In genomic region chr3:100144255-100144866, GRCh38 we compare ENCODE assay signal across 17 cellular contexts.
DNase-seq lines count a peak whose midpoint lies in the region; ATAC-seq and TF ChIP-seq lines count a peak whose summit lies in the region.
"Had no signal": no experiment of that assay in that cellular context is flagged by ENCODE, and none has a peak within 500 bp of the region (broad histone marks: within the 10 kb centered on the region; RNA-seq: fewer than 3 reads in every experiment).

No MANE protein-coding gene starts in this region.

- H2AFZ ChIP-seq in MM.1S (ENCODE audit: low read length), result no peak overlapping the region
- H2AFZ ChIP-seq: PC-9 had no signal

- DNase-seq in GM12865 (ENCODE audit: low read depth) (peak; percentile 14), MM.1S (no peak), AG08396 (ENCODE audit: low spot score) (no peak), NCI-H2171 treated with DMSO at 0.1 percent for 48 hours (lab: John Stamatoyannopoulos, UW) (no peak), NCI-H748 (lab: John Stamatoyannopoulos, UW; ENCODE audit: unreplicated experiment) (no peak)
- DNase-seq in effector memory CD4-positive, alpha-beta T cell, result no peak
- DNase-seq: activated gamma-delta T cell treated with Interleukin-2 at 50 U/mL for 16 hours; CD8-positive, alpha-beta memory T cell; colonic mucosa; left lung; NCI-H1417; PC-9; stimulated activated CD4-positive, alpha-beta T cell treated with anti-CD3 and anti-CD28 coated beads, Interleukin-4, amount 100 ng/mL, for 4 hours; thyroid gland had no signal

- H3K9me2 ChIP-seq in MM.1S (replicated peaks; ENCODE audit: insufficient read depth, low read length), result no peaks in the 10 kb centered on the region

- H3K4me3 ChIP-seq in GM12865 (ENCODE audit: low read depth, low read length) (no peak overlapping the region), MM.1S (ENCODE audit: low read length) (no peak overlapping the region)
- no peak overlapping the region for H3K4me3 ChIP-seq in effector memory CD4-positive, alpha-beta T cell (ENCODE audit: insufficient read depth, low read depth, low read length, poor library complexity, severe bottlenecking)
- H3K4me3 ChIP-seq: colonic mucosa, left lung, PC-9, thyroid gland had no signal

- H3F3A ChIP-seq in MM.1S (ENCODE audit: insufficient read depth, low read length), result no peaks in the 10 kb centered on the region

- TF ChIP-seq CTCF in GM12865 (IDR thresholded peaks at IDR 0.05; ENCODE audit: insufficient read depth, low read depth, low read length, missing control alignments), result no peak
- TF ChIP-seq CTCF in MM.1S (IDR thresholded peaks at IDR 0.05; ENCODE audit: low read length), result peak; percentile 7; the same call in 1 of the 2 replicates

- no peaks in the 10 kb centered on the region for H3K27me3 ChIP-seq in MM.1S (replicated peaks; ENCODE audit: insufficient read depth, low read length)
- no peaks in the 10 kb centered on the region for H3K27me3 ChIP-seq in effector memory CD4-positive, alpha-beta T cell (replicated peaks; ENCODE audit: control insufficient read depth, insufficient read depth, low read length, poor library complexity, severe bottlenecking)
- H3K27me3 ChIP-seq: colonic mucosa, left lung, thyroid gland had no signal

- no peaks in the 10 kb centered on the region for H4K20me1 ChIP-seq in MM.1S (ENCODE audit: insufficient read depth, low read length)

- no peaks in the 10 kb centered on the region for H3K36me3 ChIP-seq in MM.1S (replicated peaks; ENCODE audit: insufficient read depth, low read length)
- H3K36me3 ChIP-seq in effector memory CD4-positive, alpha-beta T cell (ENCODE audit: control insufficient read depth, insufficient read depth, low read length), result no peaks in the 10 kb centered on the region
- H3K36me3 ChIP-seq: colonic mucosa, left lung, thyroid gland had no signal

- peak; percentile 93 for ATAC-seq in GM18870 (IDR thresholded peaks at IDR 0.05; ENCODE audit: unreplicated experiment)
- ATAC-seq in HG02759 (IDR thresholded peaks at IDR 0.05; ENCODE audit: unreplicated experiment), result peak; percentile 88
- ATAC-seq: left lung had no signal

- no peak overlapping the region for H3K9ac ChIP-seq in MM.1S (ENCODE audit: low read length)

- no peaks in the 10 kb centered on the region for H3K9me3 ChIP-seq in MM.1S (replicated peaks; ENCODE audit: insufficient read depth, low read length)
- no peaks in the 10 kb centered on the region for H3K9me3 ChIP-seq in effector memory CD4-positive, alpha-beta T cell (ENCODE audit: control insufficient read depth, low read length)
- H3K9me3 ChIP-seq: colonic mucosa, thyroid gland had no signal

- no peak overlapping the region for H3K4me2 ChIP-seq in MM.1S (ENCODE audit: low read depth, low read length)
- H3K4me2 ChIP-seq: PC-9 had no signal

- H3K79me2 ChIP-seq in MM.1S (ENCODE audit: low read length), result no peaks in the 10 kb centered on the region

- H3K4me1 ChIP-seq in MM.1S (ENCODE audit: low read length), result no peaks in the 10 kb centered on the region
- H3K4me1 ChIP-seq in effector memory CD4-positive, alpha-beta T cell (ENCODE audit: control insufficient read depth, insufficient read depth, low read length, poor library complexity, severe bottlenecking), result no peaks in the 10 kb centered on the region
- H3K4me1 ChIP-seq: colonic mucosa, left lung had no signal

- no peak overlapping the region for H3K27ac ChIP-seq in MM.1S (ENCODE audit: low read length)
- no peak overlapping the region for H3K27ac ChIP-seq in effector memory CD4-positive, alpha-beta T cell (ENCODE audit: insufficient read depth, low read length, poor library complexity, severe bottlenecking)
- H3K27ac ChIP-seq: colonic mucosa, left lung, PC-9, thyroid gland, VCaP had no signal
